8 cellular contexts compared by ENCODE assay signal in genomic region chr3:149299938-149300791, GRCh38. TPM values are rescaled to one million over a fixed set of nuclear protein-coding genes. Genes with fewer than 3 reads are reported as not detected.
DNase-seq lines count a peak whose midpoint lies in the region; ATAC-seq, FAIRE-seq and TF ChIP-seq lines count a peak whose summit lies in the region.

No MANE protein-coding gene starts in this region.

- H3K27ac Mint-ChIP-seq in activated CD8-positive, alpha-beta T cell treated with anti-CD3 and anti-CD28 coated beads, Interleukin-2, amount 10 ng/mL, durations not matched to agents 7 days and 5 days, result no peak overlapping the region
- no peak overlapping the region for H3K27ac Mint-ChIP-seq in activated naive CD4-positive, alpha-beta T cell treated with anti-CD3 and anti-CD28 coated beads for 36 hours

- no peaks in the 10 kb centered on the region for H3K27me3 ChIP-seq in A673 (replicated peaks; ENCODE audit: insufficient read depth, low read depth, low read length, poor library complexity)
- no peaks in the 10 kb centered on the region for H3K27me3 ChIP-seq in upper lobe of right lung

- H3K36me3 ChIP-seq in A673 (ENCODE audit: insufficient read depth, low read length, poor library complexity, severe bottlenecking) (no peaks in the 10 kb centered on the region), kidney (ENCODE audit: control insufficient read depth in 1 of 2, insufficient read depth in 2 of 2, low read length in 2 of 2) (no peaks in the 10 kb centered on the region), upper lobe of right lung (no peaks in the 10 kb centered on the region)

- TF ChIP-seq CTCF in A673 (conservative IDR thresholded peaks at IDR 0.05; ENCODE audit: low read depth, low read length) (no peak), kidney (IDR thresholded peaks at IDR 0.05; ENCODE audit: borderline replicate concordance, extremely low read depth, insufficient read depth) (no peak), upper lobe of right lung (IDR thresholded peaks at IDR 0.05) (no peak)

- POLR2A ChIA-PET in A673 (lab: Charles Lee; ENCODE audit: low non-redundant PET), result no interaction called here
- POLR2A ChIA-PET in activated CD8-positive, alpha-beta T cell treated with anti-CD3 and anti-CD28 coated beads, Interleukin-2, amount 10 ng/mL, durations not matched to agents 7 days and 5 days (lab: Charles Lee), result no interaction called here

- FAIRE-seq in kidney (lab: Jason Lieb, UNC), result peak; percentile 81

- no peaks in the 10 kb centered on the region for H3K9me3 ChIP-seq in A673 (ENCODE audit: low read depth, low read length, poor library complexity, severe bottlenecking)
- H3K9me3 ChIP-seq in kidney (ENCODE audit: control insufficient read depth in 1 of 2, low read length in 2 of 2), result no peaks in the 10 kb centered on the region
- no peaks in the 10 kb centered on the region for H3K9me3 ChIP-seq in upper lobe of right lung

- intact Hi-C loops in A673 (cut with micrococcal nuclease; ENCODE audit: unreplicated experiment), result no loop called here
- intact Hi-C loops in kidney (cut with DNase I), result no loop called here
- intact Hi-C loops in upper lobe of right lung (cut with DNase I), result no loop called here
- intact Hi-C loops in activated naive CD4-positive, alpha-beta T cell treated with anti-CD3 and anti-CD28 coated beads for 36 hours (cut with micrococcal nuclease), result no loop called here

- H3K36me3 Mint-ChIP-seq in activated CD8-positive, alpha-beta T cell treated with anti-CD3 and anti-CD28 coated beads, Interleukin-2, amount 10 ng/mL, durations not matched to agents 7 days and 5 days (ENCODE audit: low read depth), result no peaks in the 10 kb centered on the region
- no peaks in the 10 kb centered on the region for H3K36me3 Mint-ChIP-seq in activated naive CD4-positive, alpha-beta T cell treated with anti-CD3 and anti-CD28 coated beads for 36 hours (ENCODE audit: low read depth)

- no peaks in the 10 kb centered on the region for H3K4me1 Mint-ChIP-seq in activated CD8-positive, alpha-beta T cell treated with anti-CD3 and anti-CD28 coated beads, Interleukin-2, amount 10 ng/mL, durations not matched to agents 7 days and 5 days (ENCODE audit: low read depth)
- H3K4me1 Mint-ChIP-seq in activated naive CD4-positive, alpha-beta T cell treated with anti-CD3 and anti-CD28 coated beads for 36 hours (ENCODE audit: low read depth), result no peaks in the 10 kb centered on the region

- no TSS peak for BruUV-seq in A673 (replicated peaks; lab: Mats Ljungman, UMichigan)

- CTCF ChIA-PET in A673 (lab: Charles Lee), result no interaction called here
- CTCF ChIA-PET in activated CD8-positive, alpha-beta T cell treated with anti-CD3 and anti-CD28 coated beads, Interleukin-2, amount 10 ng/mL, durations not matched to agents 7 days and 5 days (lab: Charles Lee), result no interaction called here
- CTCF ChIA-PET in activated naive CD4-positive, alpha-beta T cell treated with anti-CD3 and anti-CD28 coated beads for 36 hours (lab: Charles Lee), result interaction anchor here (0.9 kb wide), 1 partner anchor 25 kb away, joined by 3 read pairs; no protein-coding TSS in a partner anchor

- H3K27ac ChIP-seq in A673 (ENCODE audit: low read depth, low read length, poor library complexity, severe bottlenecking), result no peak overlapping the region
- H3K27ac ChIP-seq in kidney (ENCODE audit: low read depth in 2 of 2, low read length in 2 of 2), result peak overlapping the region; percentile 75 to 93
- H3K27ac ChIP-seq in upper lobe of right lung, result peak overlapping the region; percentile 61

- H3K4me1 ChIP-seq in A673 (ENCODE audit: insufficient read depth, low read length, poor library complexity, severe bottlenecking) (peaks cover 11% of the 10 kb centered on the region), kidney (ENCODE audit: control insufficient read depth in 1 of 2, insufficient read depth in 1 of 2, low read depth in 1 of 2, low read length in 2 of 2) (peaks cover 0 to 16% of the 10 kb centered on the region in 2 donors), upper lobe of right lung (peaks cover 24% of the 10 kb centered on the region)

- peaks cover 33% of the 10 kb centered on the region for H3K27me3 Mint-ChIP-seq in activated CD8-positive, alpha-beta T cell treated with anti-CD3 and anti-CD28 coated beads, Interleukin-2, amount 10 ng/mL, durations not matched to agents 7 days and 5 days (ENCODE audit: low read depth)
- peaks cover 13% of the 10 kb centered on the region for H3K27me3 Mint-ChIP-seq in activated naive CD4-positive, alpha-beta T cell treated with anti-CD3 and anti-CD28 coated beads for 36 hours (ENCODE audit: low read depth)

- ATAC-seq in GM19395 (IDR thresholded peaks at IDR 0.05; ENCODE audit: unreplicated experiment) (peak; percentile 75), upper lobe of right lung (peak; percentile 92)
- ATAC-seq in activated CD8-positive, alpha-beta T cell treated with anti-CD3 and anti-CD28 coated beads, Interleukin-2, amount 10 ng/mL, durations not matched to agents 7 days and 5 days, result no peak

- H3K4me3 ChIP-seq in A673 (ENCODE audit: low read depth, low read length, poor library complexity, severe bottlenecking) (no peak overlapping the region), kidney (ENCODE audit: low read length in 2 of 2) (peak overlapping the region in 1 of 2 donors; percentile 26), upper lobe of right lung (no peak overlapping the region)

- H3K9me3 Mint-ChIP-seq in activated CD8-positive, alpha-beta T cell treated with anti-CD3 and anti-CD28 coated beads, Interleukin-2, amount 10 ng/mL, durations not matched to agents 7 days and 5 days (ENCODE audit: insufficient read depth), result no peaks in the 10 kb centered on the region
- H3K9me3 Mint-ChIP-seq in activated naive CD4-positive, alpha-beta T cell treated with anti-CD3 and anti-CD28 coated beads for 36 hours, result no peaks in the 10 kb centered on the region

- peak overlapping the region in 1 of 2 donors; percentile 14 for H3K9ac ChIP-seq in kidney (ENCODE audit: low read length in 2 of 2)

- DNase-seq in A673 (ENCODE audit: low spot score) (peak; percentile 33), MV-4-11 (lab: John Stamatoyannopoulos, UW) (peak; percentile 93), kidney (no peak), upper lobe of right lung (no peak), NK-92 (lab: John Stamatoyannopoulos, UW; ENCODE audit: unreplicated experiment) (no peak)
- peak; percentile 13 for DNase-seq in activated CD8-positive, alpha-beta T cell treated with anti-CD3 and anti-CD28 coated beads, Interleukin-2, amount 10 ng/mL, durations not matched to agents 7 days and 5 days
- no peak for DNase-seq in activated naive CD4-positive, alpha-beta T cell treated with anti-CD3 and anti-CD28 coated beads for 36 hours

- no peak overlapping the region for H3K4me3 Mint-ChIP-seq in activated CD8-positive, alpha-beta T cell treated with anti-CD3 and anti-CD28 coated beads, Interleukin-2, amount 10 ng/mL, durations not matched to agents 7 days and 5 days
- no peak overlapping the region for H3K4me3 Mint-ChIP-seq in activated naive CD4-positive, alpha-beta T cell treated with anti-CD3 and anti-CD28 coated beads for 36 hours

RNA-seq across cellular contexts. Expression of gene TM4SF18, which starts 33.3 kb away (rescaled TPM):
- total RNA-seq in A673 (2021) (0.37 and 1.5 TPM in 2 replicates), kidney (19.7 TPM), upper lobe of right lung (13.4 TPM)
- not detected for total RNA-seq in activated CD8-positive, alpha-beta T cell treated with anti-CD3 and anti-CD28 coated beads, Interleukin-2, amount 10 ng/mL, durations not matched to agents 7 days and 5 days
- polyA plus RNA-seq in kidney (ENCODE audit: insufficient read depth, low read depth, low replicate concordance), result 14.2 TPM
- not detected for total RNA-seq in activated naive CD4-positive, alpha-beta T cell treated with anti-CD3 and anti-CD28 coated beads for 36 hours

Comparison
In these comparisons a context has a peak if more than half of its experiments do, and no peak if none do; other contexts are left out.
1. DNase-seq: peak in A673 (single experiment), MV-4-11 (single experiment) and activated CD8-positive, alpha-beta T cell treated with anti-CD3 and anti-CD28 coated beads, Interleukin-2, amount 10 ng/mL, durations not matched to agents 7 days and 5 days (single experiment); none in kidney (single experiment), upper lobe of right lung (single experiment), activated naive CD4-positive, alpha-beta T cell treated with anti-CD3 and anti-CD28 coated beads for 36 hours (single experiment) and NK-92 (single experiment).